7 cellular contexts compared by ENCODE assay signal in genomic region chr6:144284474-144284752, GRCh38. TPM values are rescaled to one million over a fixed set of nuclear protein-coding genes. Genes with fewer than 3 reads are reported as not detected.
DNase-seq lines count a peak whose midpoint lies in the region; ATAC-seq and TF ChIP-seq lines count a peak whose summit lies in the region.

No MANE protein-coding gene starts in this region.

- H3K4me3 Mint-ChIP-seq in activated CD8-positive, alpha-beta T cell treated with anti-CD3 and anti-CD28 coated beads, Interleukin-2, amount 10 ng/mL, durations not matched to agents 7 days and 5 days: peak overlapping the region; percentile 90
- H3K4me3 Mint-ChIP-seq in stimulated activated effector memory CD8-positive, alpha-beta T cell treated with anti-CD3 and anti-CD28 coated beads, Interleukin-12 subunit alpha, Interleukin-12 subunit beta, amount 100 ng/mL, for 72 hours: peak overlapping the region; percentile 97

- CTCF ChIA-PET in activated CD8-positive, alpha-beta T cell treated with anti-CD3 and anti-CD28 coated beads, Interleukin-2, amount 10 ng/mL, durations not matched to agents 7 days and 5 days (lab: Charles Lee): interaction anchor here (0.7 to 1.0 kb wide), 2 partner anchors 19 to 195 kb away, joined by 3 read pairs; no protein-coding TSS in a partner anchor

- peak overlapping the region; percentile 87 for H3K4me3 ChIP-seq in iPS-11a (ENCODE audit: low read depth, low read length)

- peaks cover 2% of the 10 kb centered on the region for H3K36me3 Mint-ChIP-seq in activated CD8-positive, alpha-beta T cell treated with anti-CD3 and anti-CD28 coated beads, Interleukin-2, amount 10 ng/mL, durations not matched to agents 7 days and 5 days (ENCODE audit: low read depth)
- no peaks in the 10 kb centered on the region for H3K36me3 Mint-ChIP-seq in stimulated activated effector memory CD8-positive, alpha-beta T cell treated with anti-CD3 and anti-CD28 coated beads, Interleukin-12 subunit alpha, Interleukin-12 subunit beta, amount 100 ng/mL, for 72 hours

- no peak for DNase-seq in activated CD8-positive, alpha-beta T cell treated with anti-CD3 and anti-CD28 coated beads, Interleukin-2, amount 10 ng/mL, durations not matched to agents 7 days and 5 days
- DNase-seq in stimulated activated effector memory CD8-positive, alpha-beta T cell treated with anti-CD3 and anti-CD28 coated beads, Interleukin-12 subunit alpha, Interleukin-12 subunit beta, amount 100 ng/mL, for 72 hours (ENCODE audit: low spot score in 2 of 2): no peak
- DNase-seq in GM10266 (ENCODE audit: extremely low spot score) (no peak), HUDEP-2 (lab: John Stamatoyannopoulos, UW; ENCODE audit: unreplicated experiment in 76 of 76) (no peak)

- H3K27me3 Mint-ChIP-seq in activated CD8-positive, alpha-beta T cell treated with anti-CD3 and anti-CD28 coated beads, Interleukin-2, amount 10 ng/mL, durations not matched to agents 7 days and 5 days (ENCODE audit: low read depth): peaks cover 17% of the 10 kb centered on the region

- no peak for TF ChIP-seq CTCF in GM10266 (IDR thresholded peaks at IDR 0.05; ENCODE audit: control insufficient read depth, insufficient read depth, low read depth, missing control alignments)

- H3K4me1 Mint-ChIP-seq in activated CD8-positive, alpha-beta T cell treated with anti-CD3 and anti-CD28 coated beads, Interleukin-2, amount 10 ng/mL, durations not matched to agents 7 days and 5 days (ENCODE audit: low read depth): peaks cover 20% of the 10 kb centered on the region
- peaks cover 21% of the 10 kb centered on the region for H3K4me1 Mint-ChIP-seq in stimulated activated effector memory CD8-positive, alpha-beta T cell treated with anti-CD3 and anti-CD28 coated beads, Interleukin-12 subunit alpha, Interleukin-12 subunit beta, amount 100 ng/mL, for 72 hours

- ATAC-seq in HG03571 (IDR thresholded peaks at IDR 0.05; ENCODE audit: unreplicated experiment): peak; percentile 2
- no peak for ATAC-seq in activated CD8-positive, alpha-beta T cell treated with anti-CD3 and anti-CD28 coated beads, Interleukin-2, amount 10 ng/mL, durations not matched to agents 7 days and 5 days
- no peak for ATAC-seq in stimulated activated effector memory CD8-positive, alpha-beta T cell treated with anti-CD3 and anti-CD28 coated beads, Interleukin-12 subunit alpha, Interleukin-12 subunit beta, amount 100 ng/mL, for 72 hours
- no peak for ATAC-seq in HG03521 (IDR thresholded peaks at IDR 0.05; ENCODE audit: unreplicated experiment)

- POLR2A ChIA-PET in activated CD8-positive, alpha-beta T cell treated with anti-CD3 and anti-CD28 coated beads, Interleukin-2, amount 10 ng/mL, durations not matched to agents 7 days and 5 days (lab: Charles Lee): no interaction called here

- peak overlapping the region; percentile 10 for H3K27ac Mint-ChIP-seq in activated CD8-positive, alpha-beta T cell treated with anti-CD3 and anti-CD28 coated beads, Interleukin-2, amount 10 ng/mL, durations not matched to agents 7 days and 5 days
- peak overlapping the region; percentile 86 for H3K27ac Mint-ChIP-seq in stimulated activated effector memory CD8-positive, alpha-beta T cell treated with anti-CD3 and anti-CD28 coated beads, Interleukin-12 subunit alpha, Interleukin-12 subunit beta, amount 100 ng/mL, for 72 hours

- H3K9me3 Mint-ChIP-seq in activated CD8-positive, alpha-beta T cell treated with anti-CD3 and anti-CD28 coated beads, Interleukin-2, amount 10 ng/mL, durations not matched to agents 7 days and 5 days (ENCODE audit: insufficient read depth): no peaks in the 10 kb centered on the region
- H3K9me3 Mint-ChIP-seq in stimulated activated effector memory CD8-positive, alpha-beta T cell treated with anti-CD3 and anti-CD28 coated beads, Interleukin-12 subunit alpha, Interleukin-12 subunit beta, amount 100 ng/mL, for 72 hours: no peaks in the 10 kb centered on the region

RNA-seq across cellular contexts. Expression of gene UTRN, which starts 0.7 kb away (rescaled TPM):
- 100 to 1,000 TPM; 136 to 141 TPM for total RNA-seq in activated CD8-positive, alpha-beta T cell treated with anti-CD3 and anti-CD28 coated beads, Interleukin-2, amount 10 ng/mL, durations not matched to agents 7 days and 5 days
